ENCODE assay signal across 2 cellular contexts in the genomic region with DNA sequence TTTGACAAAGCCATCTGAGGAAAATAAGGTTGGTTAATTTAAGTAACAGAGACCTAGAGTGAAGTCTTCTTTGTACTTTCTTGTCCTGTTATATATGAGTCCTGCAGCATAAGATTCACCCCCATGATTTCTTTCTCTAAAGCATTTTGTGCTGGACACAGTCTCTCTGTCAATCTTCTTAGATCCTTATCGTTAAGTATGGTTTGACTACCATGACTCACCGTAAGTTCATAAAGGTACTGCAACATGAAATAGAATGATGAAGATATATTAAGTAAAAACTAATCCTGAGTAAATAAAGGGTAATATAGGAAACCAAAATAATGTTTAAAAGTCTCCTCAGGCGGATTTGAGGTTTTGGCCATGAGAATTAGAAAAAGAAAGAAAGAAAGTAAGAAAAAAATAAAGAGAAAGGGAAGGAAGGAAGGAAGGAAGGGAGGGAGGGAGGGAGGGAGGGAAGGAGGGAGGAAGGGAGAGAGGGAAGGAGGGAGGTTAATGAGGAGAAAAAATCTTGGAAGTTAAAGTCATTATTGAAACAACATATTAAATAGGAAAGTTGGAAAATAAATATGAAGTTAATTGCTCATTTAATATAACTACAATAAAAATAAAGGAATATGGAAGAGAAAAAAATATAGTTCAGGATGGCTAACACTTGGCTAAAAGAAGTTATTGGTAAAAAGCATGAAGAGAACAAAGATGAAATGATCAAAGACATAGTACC.
TF ChIP-seq lines count a peak whose summit lies in the region.

No MANE protein-coding gene starts in this region.

TF ChIP-seq in A549, 52 proteins besides CTCF, POLR2A, EP300 and RAD21 (continued from another document):
- TF ChIP-seq, protein P1, sequence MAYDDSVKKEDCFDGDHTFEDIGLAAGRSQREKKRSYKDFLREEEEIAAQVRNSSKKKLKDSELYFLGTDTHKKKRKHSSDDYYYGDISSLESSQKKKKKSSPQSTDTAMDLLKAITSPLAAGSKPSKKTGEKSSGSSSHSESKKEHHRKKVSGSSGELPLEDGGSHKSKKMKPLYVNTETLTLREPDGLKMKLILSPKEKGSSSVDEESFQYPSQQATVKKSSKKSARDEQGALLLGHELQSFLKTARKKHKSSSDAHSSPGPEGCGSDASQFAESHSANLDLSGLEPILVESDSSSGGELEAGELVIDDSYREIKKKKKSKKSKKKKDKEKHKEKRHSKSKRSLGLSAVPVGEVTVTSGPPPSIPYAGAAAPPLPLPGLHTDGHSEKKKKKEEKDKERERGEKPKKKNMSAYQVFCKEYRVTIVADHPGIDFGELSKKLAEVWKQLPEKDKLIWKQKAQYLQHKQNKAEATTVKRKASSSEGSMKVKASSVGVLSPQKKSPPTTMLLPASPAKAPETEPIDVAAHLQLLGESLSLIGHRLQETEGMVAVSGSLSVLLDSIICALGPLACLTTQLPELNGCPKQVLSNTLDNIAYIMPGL (CRISPR knock-in tag; IDR thresholded peaks at IDR 0.05; ENCODE audit: borderline replicate concordance) = no peak
- TF ChIP-seq FOXS1 (CRISPR knock-in tag; IDR thresholded peaks at IDR 0.05) (no peak), HDAC2 (IDR thresholded peaks at IDR 0.05) (no peak), CBX8 (IDR thresholded peaks at IDR 0.05) (no peak), CEBPB (IDR thresholded peaks at IDR 0.05) (no peak), GATA3 (IDR thresholded peaks at IDR 0.05; ENCODE audit: borderline replicate concordance) (peak; percentile 76), FOSL2 (IDR thresholded peaks at IDR 0.05) (peak; percentile 45; the same call in 1 of the 2 replicates), FOSL2 (CRISPR knock-in tag; IDR thresholded peaks at IDR 0.05) (0 out of 2 replicates have a peak, but pooled peaks have one; percentile 15), KDM5A (IDR thresholded peaks at IDR 0.05) (no peak), JUNB (IDR thresholded peaks at IDR 0.05) (peak; percentile 67), NPAS2 (CRISPR knock-in tag; IDR thresholded peaks at IDR 0.05; ENCODE audit: borderline replicate concordance) (no peak), RARB (CRISPR knock-in tag; IDR thresholded peaks at IDR 0.05) (no peak)
- TF ChIP-seq, protein P2, sequence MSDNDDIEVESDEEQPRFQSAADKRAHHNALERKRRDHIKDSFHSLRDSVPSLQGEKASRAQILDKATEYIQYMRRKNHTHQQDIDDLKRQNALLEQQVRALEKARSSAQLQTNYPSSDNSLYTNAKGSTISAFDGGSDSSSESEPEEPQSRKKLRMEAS (IDR thresholded peaks at IDR 0.05) = no peak
- TF ChIP-seq, protein P3, sequence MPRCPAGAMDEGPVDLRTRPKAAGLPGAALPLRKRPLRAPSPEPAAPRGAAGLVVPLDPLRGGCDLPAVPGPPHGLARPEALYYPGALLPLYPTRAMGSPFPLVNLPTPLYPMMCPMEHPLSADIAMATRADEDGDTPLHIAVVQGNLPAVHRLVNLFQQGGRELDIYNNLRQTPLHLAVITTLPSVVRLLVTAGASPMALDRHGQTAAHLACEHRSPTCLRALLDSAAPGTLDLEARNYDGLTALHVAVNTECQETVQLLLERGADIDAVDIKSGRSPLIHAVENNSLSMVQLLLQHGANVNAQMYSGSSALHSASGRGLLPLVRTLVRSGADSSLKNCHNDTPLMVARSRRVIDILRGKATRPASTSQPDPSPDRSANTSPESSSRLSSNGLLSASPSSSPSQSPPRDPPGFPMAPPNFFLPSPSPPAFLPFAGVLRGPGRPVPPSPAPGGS (IDR thresholded peaks at IDR 0.05) = no peak

TF ChIP-seq in SK-N-SH treated with all-trans-retinoic acid at 6 μM for 48 hours, 23 proteins besides CTCF, POLR2A, EP300 and RAD21 (continued from another document):
- TF ChIP-seq, protein P4, sequence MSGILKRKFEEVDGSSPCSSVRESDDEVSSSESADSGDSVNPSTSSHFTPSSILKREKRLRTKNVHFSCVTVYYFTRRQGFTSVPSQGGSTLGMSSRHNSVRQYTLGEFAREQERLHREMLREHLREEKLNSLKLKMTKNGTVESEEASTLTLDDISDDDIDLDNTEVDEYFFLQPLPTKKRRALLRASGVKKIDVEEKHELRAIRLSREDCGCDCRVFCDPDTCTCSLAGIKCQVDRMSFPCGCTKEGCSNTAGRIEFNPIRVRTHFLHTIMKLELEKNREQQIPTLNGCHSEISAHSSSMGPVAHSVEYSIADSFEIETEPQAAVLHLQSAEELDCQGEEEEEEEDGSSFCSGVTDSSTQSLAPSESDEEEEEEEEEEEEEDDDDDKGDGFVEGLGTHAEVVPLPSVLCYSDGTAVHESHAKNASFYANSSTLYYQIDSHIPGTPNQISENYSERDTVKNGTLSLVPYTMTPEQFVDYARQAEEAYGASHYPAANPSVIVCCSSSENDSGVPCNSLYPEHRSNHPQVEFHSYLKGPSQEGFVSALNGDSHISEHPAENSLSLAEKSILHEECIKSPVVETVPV (CRISPR knock-in tag; IDR thresholded peaks at IDR 0.05) = no peak
- TF ChIP-seq ZNF565 (CRISPR knock-in tag; conservative IDR thresholded peaks at IDR 0.05; ENCODE audit: low read depth) = no peak
